In genomic region chr17:7842950-7843535, GRCh38 we compare ENCODE assay signal across 8 cellular contexts. TPM values are rescaled to one million over a fixed set of nuclear protein-coding genes. Genes with fewer than 3 reads are reported as not detected.
DNase-seq lines count a peak whose midpoint lies in the region; ATAC-seq and TF ChIP-seq lines count a peak whose summit lies in the region.

No MANE protein-coding gene starts in this region.

- TF ChIP-seq CTCF in Caco-2 (IDR thresholded peaks at IDR 0.05; ENCODE audit: insufficient read depth in 1 of 2, low read depth in 1 of 2, low read length in 1 of 2, severe bottlenecking in 1 of 2, unreplicated experiment in 1 of 2) (no peak), mammary epithelial cell (conservative IDR thresholded peaks at IDR 0.05 in 1 of 2, IDR thresholded peaks at IDR 0.05 in 1 of 2; ENCODE audit: extremely low read depth in 1 of 2, insufficient read depth in 1 of 2, low read depth in 1 of 2, low read length in 2 of 2) (no peak)

- H3K4me3 ChIP-seq in Caco-2 (ENCODE audit: low read depth, low read length), result peak overlapping the region; percentile 68
- H3K4me3 ChIP-seq in SJCRH30, result peak overlapping the region; percentile 75
- H3K4me3 ChIP-seq in mammary epithelial cell (replicated peaks in 1 of 3; ENCODE audit: insufficient read depth in 1 of 3, low read depth in 2 of 3, low read length in 3 of 3), result peak overlapping the region; percentile 62 to 75 (median 71)
- H3K4me3 ChIP-seq in skeletal muscle tissue (ENCODE audit: low read length in 3 of 3), result peak overlapping the region; percentile 74 to 90 (median 88)

- 2% methylated on average over 10 of the region's 27 CpGs for WGBS in mammary epithelial cell (ENCODE audit: low coverage, missing lambda C conversion rate)

- H3K36me3 ChIP-seq in Caco-2 (ENCODE audit: control insufficient read depth, insufficient read depth, low read length) (no peaks in the 10 kb centered on the region; the same call in 1 of the 2 replicates), SJCRH30 (no peaks in the 10 kb centered on the region), mammary epithelial cell (ENCODE audit: insufficient read depth, low read length) (peaks cover 3% of the 10 kb centered on the region), skeletal muscle tissue (ENCODE audit: control insufficient read depth in 3 of 3, insufficient read depth in 3 of 3, low read length in 3 of 3) (peaks cover 12 to 20% (median 20%) of the 10 kb centered on the region in 3 donors)

- DNase-seq in Caco-2 (no peak), HCEC 1CT (peak; percentile 84), SJCRH30 (peak; percentile 45 to 51), mammary epithelial cell (no peak), inferior parietal cortex (ENCODE audit: extremely low spot score) (peak; percentile 47)

- H3K4me1 ChIP-seq in Caco-2 (peaks cover 30% of the 10 kb centered on the region), SJCRH30 (peaks cover 4% of the 10 kb centered on the region), mammary epithelial cell (ENCODE audit: insufficient read depth, low read length) (peaks cover 38% of the 10 kb centered on the region), skeletal muscle tissue (ENCODE audit: control insufficient read depth in 3 of 3, insufficient read depth in 3 of 3, low read length in 3 of 3) (peaks cover 52 to 63% (median 59%) of the 10 kb centered on the region in 3 donors)

- peaks cover 24% of the 10 kb centered on the region for H3K4me1 Mint-ChIP-seq in Caco-2 (ENCODE audit: low read depth, unreplicated experiment)

- BruUV-seq in Caco-2 (replicated peaks; lab: Mats Ljungman, UMichigan) (TSS peak; percentile 44), mammary epithelial cell (replicated peaks; lab: Mats Ljungman, UMichigan) (TSS peak; percentile 77)

- H3K27ac ChIP-seq in SJCRH30, result peak overlapping the region; percentile 64
- peak overlapping the region; percentile 96 for H3K27ac ChIP-seq in mammary epithelial cell (ENCODE audit: insufficient read depth, low read depth, low read length)
- peak overlapping the region; percentile 95 for H3K27ac ChIP-seq in skeletal muscle tissue (ENCODE audit: low read depth, low read length)

- H3K27me3 ChIP-seq in Caco-2 (replicated peaks; ENCODE audit: control insufficient read depth, insufficient read depth, low read length) (no peaks in the 10 kb centered on the region), SJCRH30 (no peaks in the 10 kb centered on the region), mammary epithelial cell (ENCODE audit: insufficient read depth, low read length) (no peaks in the 10 kb centered on the region), skeletal muscle tissue (ENCODE audit: control insufficient read depth in 3 of 3, insufficient read depth in 3 of 3, low read length in 3 of 3) (no peaks in the 10 kb centered on the region)

- peak overlapping the region; percentile 82 for H3K4me3 Mint-ChIP-seq in Caco-2 (ENCODE audit: unreplicated experiment)

- in situ Hi-C loops in mammary epithelial cell (cut with MboI; ENCODE audit: low sequenced_read_pairs in 2 of 2), result no loop called here

- no peaks in the 10 kb centered on the region for H3K9me3 Mint-ChIP-seq in Caco-2 (ENCODE audit: unreplicated experiment)

- no peaks in the 10 kb centered on the region for H3K27me3 Mint-ChIP-seq in Caco-2 (ENCODE audit: insufficient read depth, unreplicated experiment)

- H3K9ac ChIP-seq in mammary epithelial cell (ENCODE audit: insufficient read depth, low read length) (peak overlapping the region; percentile 99), skeletal muscle tissue (ENCODE audit: low read depth in 1 of 3, low read length in 3 of 3) (peak overlapping the region; percentile 91 to 96 (median 95))

- intact Hi-C loops in Caco-2 (cut with micrococcal nuclease; ENCODE audit: unreplicated experiment), result loop anchor here (2.0 kb wide), 2 partner anchors 14 to 96 kb away; partner anchors contain the start of gene NAA38
- intact Hi-C loops in mammary epithelial cell (cut with micrococcal nuclease), result loop anchor here (1.0 to 5.0 kb wide), 4 partner anchors 8 to 274 kb away; partner anchors contain the start of genes ALOXE3 and NAA38

- peak overlapping the region; percentile 98 for H3K27ac Mint-ChIP-seq in Caco-2 (ENCODE audit: unreplicated experiment)

- dilution Hi-C loops in mammary epithelial cell (cut with HindIII; ENCODE audit: low sequenced_read_pairs), result no loop called here

- H3K36me3 Mint-ChIP-seq in Caco-2 (ENCODE audit: insufficient read depth, unreplicated experiment), result peaks cover 68% of the 10 kb centered on the region

- peak overlapping the region; percentile 100 for H3K4me2 ChIP-seq in mammary epithelial cell (ENCODE audit: insufficient read depth, low read depth, low read length)

- POLR2A ChIA-PET in Caco-2 (lab: Charles Lee), result interaction anchor here (3.8 kb wide), 1 partner anchor 14 kb away, joined by 27 read pairs; the partner anchor contains the start of genes CYB5D1 and NAA38

- CTCF ChIA-PET in Caco-2 (lab: Charles Lee), result interaction anchor here (0.6 to 1.8 kb wide), 3 partner anchors 14 to 153 kb away, joined by 5 to 7 read pairs (median 5); partner anchors contain the start of gene NAA38
- CTCF ChIA-PET in mammary epithelial cell (lab: Charles Lee; ENCODE audit: low non-redundant PET), result interaction anchor here (1.0 kb wide), 1 partner anchor 10 kb away, joined by 3 read pairs; no protein-coding TSS in a partner anchor

- peaks cover 41% of the 10 kb centered on the region for H3K79me2 ChIP-seq in mammary epithelial cell (ENCODE audit: insufficient read depth, low read length)

- H4K20me1 ChIP-seq in mammary epithelial cell (ENCODE audit: insufficient read depth, low read length), result no peaks in the 10 kb centered on the region

- no peak for ATAC-seq in HG02759 (IDR thresholded peaks at IDR 0.05; ENCODE audit: unreplicated experiment)
- no peak for ATAC-seq in HG03520 (IDR thresholded peaks at IDR 0.05; ENCODE audit: unreplicated experiment)

- H2AFZ ChIP-seq in mammary epithelial cell (ENCODE audit: low read depth, low read length), result peak overlapping the region; percentile 90

- no peaks in the 10 kb centered on the region for H3K9me3 ChIP-seq in Caco-2
- no peaks in the 10 kb centered on the region for H3K9me3 ChIP-seq in SJCRH30 (replicated peaks)
- no peaks in the 10 kb centered on the region for H3K9me3 ChIP-seq in mammary epithelial cell (replicated peaks; ENCODE audit: insufficient read depth, low read length)
- no peaks in the 10 kb centered on the region for H3K9me3 ChIP-seq in skeletal muscle tissue (ENCODE audit: control insufficient read depth in 3 of 3, low read length in 3 of 3)

RNA-seq across cellular contexts. Expression of gene KDM6B, which starts 9.0 kb away (rescaled TPM):
- 27.4 and 27.9 TPM in 2 replicates for total RNA-seq in Caco-2 (2022)
- total RNA-seq in SJCRH30 (2014; rRNA removed; shearing (Covaris generic)), result 6.4 and 9.0 TPM in 2 replicates
- total RNA-seq in mammary epithelial cell, result 10 to 100 TPM in 1 of 2 donors, 1 to 10 TPM in 1; 8.2 to 26.5 TPM
- 0.68 TPM for polyA plus RNA-seq in mammary epithelial cell
- 4.5 TPM for polyA minus RNA-seq in mammary epithelial cell
- 2.6 TPM for total RNA-seq in skeletal muscle tissue

RNA-seq across cellular contexts. Expression of gene TMEM88, which starts 11.8 kb away (rescaled TPM):
- total RNA-seq in Caco-2 (2022), result 2.5 and 3.2 TPM in 2 replicates
- total RNA-seq in SJCRH30 (2014; rRNA removed; shearing (Covaris generic)), result 0.36 and 0.63 TPM in 2 replicates
- 1 to 10 TPM in 1 of 2 donors, under 1 TPM in 1; 0.17 to 2.3 TPM for total RNA-seq in mammary epithelial cell
- 0.15 TPM for polyA plus RNA-seq in mammary epithelial cell
- not detected for polyA minus RNA-seq in mammary epithelial cell
- total RNA-seq in skeletal muscle tissue, result 7.3 TPM

RNA-seq across cellular contexts. Expression of gene NAA38, which starts 14.3 kb away (rescaled TPM):
- 20.9 and 27.4 TPM in 2 replicates for total RNA-seq in Caco-2 (2022)
- total RNA-seq in SJCRH30 (2014; rRNA removed; shearing (Covaris generic)), result 30.4 and 45.3 TPM in 2 replicates
- 10 to 100 TPM; 28.2 to 81.5 TPM for total RNA-seq in mammary epithelial cell
- polyA plus RNA-seq in mammary epithelial cell, result 99.4 TPM
- 11.0 TPM for polyA minus RNA-seq in mammary epithelial cell
- total RNA-seq in skeletal muscle tissue, result 50.1 TPM

RNA-seq across cellular contexts. Expression of gene CYB5D1, which starts 14.8 kb away (rescaled TPM):
- 6.1 and 7.3 TPM in 2 replicates for total RNA-seq in Caco-2 (2022)
- total RNA-seq in SJCRH30 (2014; rRNA removed; shearing (Covaris generic)), result 3.5 and 5.3 TPM in 2 replicates
- total RNA-seq in mammary epithelial cell, result 10 to 100 TPM; 14.1 to 15.2 TPM
- 8.2 TPM for polyA plus RNA-seq in mammary epithelial cell
- polyA minus RNA-seq in mammary epithelial cell, result 25.7 TPM
- total RNA-seq in skeletal muscle tissue, result 3.7 TPM

RNA-seq across cellular contexts. Expression of gene CHD3, which starts 45.5 kb away (rescaled TPM):
- 27.9 and 34.7 TPM in 2 replicates for total RNA-seq in Caco-2 (2022)
- 101 and 109 TPM in 2 replicates for total RNA-seq in SJCRH30 (2014; rRNA removed; shearing (Covaris generic))
- 10 to 100 TPM; 28.8 to 87.5 TPM for total RNA-seq in mammary epithelial cell
- polyA plus RNA-seq in mammary epithelial cell, result 22.0 TPM
- 76.1 TPM for polyA minus RNA-seq in mammary epithelial cell
- 76.2 TPM for total RNA-seq in skeletal muscle tissue

Comparison
In these comparisons a context has a peak if more than half of its experiments do, and no peak if none do; other contexts are left out.
1. DNase-seq: peak in HCEC 1CT (single experiment), SJCRH30 (2 of 2) and inferior parietal cortex (single experiment); none in Caco-2 (0 of 2) and mammary epithelial cell (single experiment).
2. Peak in every context shown above with its lines, with median percentiles within 50 percentile points of each other: H3K4me3 ChIP-seq and H3K27ac ChIP-seq.